ENCODE assay signal across 16 cellular contexts in genomic region chr5:50995285-50995942, GRCh38.
"Had no signal": no experiment of that assay in that cellular context is flagged by ENCODE, and none has a peak within 500 bp of the region (broad histone marks: within the 10 kb centered on the region; RNA-seq: fewer than 3 reads in every experiment).

No MANE protein-coding gene starts in this region.

- DNase-seq: activated CD4-positive, alpha-beta T cell treated with anti-CD3 and anti-CD28 coated beads, Interleukin-2, amount 50 U/mL, for 1 hour; activated naive CD4-positive, alpha-beta T cell; activated naive CD8-positive, alpha-beta T cell treated with anti-CD3 and anti-CD28 coated beads, Interleukin-2, amount 10 ng/mL, durations not matched to agents 7 days and 5 days; central memory CD4-positive, alpha-beta T cell; hippocampal formation; kidney glomerular epithelial cell; mesenchymal stem cell; occipital lobe; stimulated activated CD4-positive, alpha-beta T cell treated with anti-CD3 and anti-CD28 coated beads, Interleukin-4, amount 100 ng/mL, for 1 hour; stimulated activated naive B cell treated with anti-CD40 and anti-IgM and Interleukin-4, amounts not matched to agents 10 μg/mL and 1 μg/mL and 100 μg/mL, for 72 hours; substantia nigra had no signal

- H3K9me3 ChIP-seq: esophagus muscularis mucosa, right atrium auricular region, tibial nerve, vagina had no signal

- ATAC-seq: stimulated activated naive B cell treated with anti-CD40 and anti-IgM and Interleukin-4, amounts not matched to agents 10 μg/mL and 1 μg/mL and 100 μg/mL, for 72 hours had no signal

- H3K27me3 ChIP-seq: esophagus muscularis mucosa, right atrium auricular region, tibial nerve, vagina had no signal

- H3K36me3 ChIP-seq: esophagus muscularis mucosa, right atrium auricular region, tibial nerve, vagina had no signal

- H3K4me1 ChIP-seq: esophagus muscularis mucosa, right atrium auricular region, tibial nerve, vagina had no signal

- H3K27ac ChIP-seq: coronary artery, esophagus muscularis mucosa, right atrium auricular region, tibial nerve, vagina had no signal

- H3K4me3 ChIP-seq: coronary artery, esophagus muscularis mucosa, right atrium auricular region, tibial nerve, vagina had no signal
